In genomic region chr2:37786153-37786809, GRCh38 we compare ENCODE assay signal across 1 cellular context.
TF ChIP-seq lines count a peak whose summit lies in the region.

No MANE protein-coding gene starts in this region.

TF ChIP-seq in IMR-90, 13 proteins besides CTCF, POLR2A, EP300 and RAD21 (continued from another document):
- TF ChIP-seq ELK1 (IDR thresholded peaks at IDR 0.05; ENCODE audit: borderline replicate concordance, low read depth, low read length) = no peak
- no peak for TF ChIP-seq MXI1 (IDR thresholded peaks at IDR 0.05; ENCODE audit: borderline replicate concordance, low read depth, low read length)
- no peak for TF ChIP-seq SMC3 (IDR thresholded peaks at IDR 0.05; ENCODE audit: low read depth, low read length)
- TF ChIP-seq MAZ (IDR thresholded peaks at IDR 0.05; ENCODE audit: borderline replicate concordance, low read depth, low read length) = no peak
- TF ChIP-seq CEBPB (IDR thresholded peaks at IDR 0.05; ENCODE audit: low read depth, low read length) = no peak
- TF ChIP-seq MAFK (IDR thresholded peaks at IDR 0.05; ENCODE audit: low read depth, low read length) = no peak
- no peak for TF ChIP-seq BHLHE40 (IDR thresholded peaks at IDR 0.05; ENCODE audit: low read depth, low read length)
- TF ChIP-seq RFX5 (IDR thresholded peaks at IDR 0.05; ENCODE audit: low read depth, low read length) = no peak
- no peak for TF ChIP-seq RCOR1 (IDR thresholded peaks at IDR 0.05; ENCODE audit: insufficient replicate concordance, low read length)
- no peak for TF ChIP-seq NFE2L2 (IDR thresholded peaks at IDR 0.05; ENCODE audit: low read depth, low read length)
- no peak for TF ChIP-seq CHD1 (IDR thresholded peaks at IDR 0.05; ENCODE audit: low read depth, low read length)
